ENCODE assay signal across 10 cellular contexts in the genomic region with DNA sequence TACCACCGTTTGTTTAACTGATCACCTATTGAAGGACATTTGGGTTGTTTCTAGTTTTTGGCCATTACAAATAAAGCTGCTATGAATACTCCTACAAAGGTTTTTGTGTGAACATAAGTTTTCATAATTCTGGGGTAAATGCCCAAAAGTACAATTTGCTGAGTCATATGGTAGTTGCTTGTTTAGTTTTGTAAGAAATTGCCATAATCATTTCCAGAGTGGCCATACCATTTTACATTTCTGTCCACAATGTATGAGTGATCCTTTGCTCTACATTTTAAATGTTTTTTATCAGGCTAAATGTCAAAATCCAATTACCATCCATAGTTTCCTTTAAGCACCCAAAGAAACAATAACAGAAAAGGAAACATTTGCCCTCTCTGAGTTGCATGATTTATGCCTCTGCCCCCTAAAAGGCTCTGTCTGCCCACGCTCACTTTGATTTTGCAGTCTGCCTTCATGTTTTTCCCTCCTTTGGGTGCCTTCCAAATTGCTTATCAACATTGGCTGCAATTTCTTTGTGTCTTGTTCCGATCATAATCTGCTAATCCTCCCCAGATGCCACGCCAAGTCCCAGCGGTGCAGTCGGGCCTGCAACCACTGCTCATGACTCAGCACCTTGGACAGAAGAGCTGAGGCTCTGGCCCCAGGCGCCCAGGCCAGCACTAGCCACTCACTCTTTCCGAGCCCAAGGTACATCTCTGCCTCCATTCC.
DNase-seq lines count a peak whose midpoint lies in the region; ATAC-seq and TF ChIP-seq lines count a peak whose summit lies in the region.
"Had no signal": no experiment of that assay in that cellular context is flagged by ENCODE, and none has a peak within 500 bp of the region (broad histone marks: within the 10 kb centered on the region; RNA-seq: fewer than 3 reads in every experiment).

No MANE protein-coding gene starts in this region.

- TF ChIP-seq CTCF in HEK293 (tag by site-specific recombination; IDR thresholded peaks at IDR 0.05) (no peak), tibial artery (IDR thresholded peaks at IDR 0.05) (no peak)

- POLR2A ChIA-PET in HEK293 (lab: Yijun Ruan, JAX), result no interaction called here

- intact Hi-C loops in tibial artery (cut with DNase I; ENCODE audit: low total_unique reads), result no loop called here

- no peak overlapping the region for H3K4me3 Mint-ChIP-seq in T-helper 2 cell treated with Interferon-gamma antibody and Interleukin-4, amounts not matched to agents 5 μg/mL and 100 μg/mL, for 36 hours
- H3K4me3 Mint-ChIP-seq: immature natural killer cell had no signal

- H3K9me3 Mint-ChIP-seq in T-helper 2 cell treated with Interferon-gamma antibody and Interleukin-4, amounts not matched to agents 5 μg/mL and 100 μg/mL, for 36 hours, result no peaks in the 10 kb centered on the region
- H3K9me3 Mint-ChIP-seq: immature natural killer cell had no signal

- H3K36me3 ChIP-seq in HEK293 (ENCODE audit: control insufficient read depth in 2 of 2, insufficient read depth in 1 of 2, low read length in 2 of 2) (no peaks in the 10 kb centered on the region), adipocyte (ENCODE audit: control insufficient read depth, insufficient read depth, low read length, severe bottlenecking) (no peaks in the 10 kb centered on the region), tibial artery (no peaks in the 10 kb centered on the region)

- peaks cover 7% of the 10 kb centered on the region for H3K4me1 ChIP-seq in HEK293 (ENCODE audit: control insufficient read depth, insufficient read depth, low read length)
- peaks cover 46% of the 10 kb centered on the region for H3K4me1 ChIP-seq in adipocyte (ENCODE audit: control insufficient read depth, insufficient read depth, low read length)
- H3K4me1 ChIP-seq in tibial artery, result peaks cover 0 to 15% (median 7%) of the 10 kb centered on the region in 4 donors

- peak overlapping the region; percentile 72 for H3K9ac ChIP-seq in adipocyte (ENCODE audit: low read length)

- H3K4me3 ChIP-seq in HEK293 (ENCODE audit: low read depth, low read length) (no peak overlapping the region), adipocyte (ENCODE audit: low read length) (no peak overlapping the region), tibial artery (no peak overlapping the region)

- H3K27me3 Mint-ChIP-seq in T-helper 2 cell treated with Interferon-gamma antibody and Interleukin-4, amounts not matched to agents 5 μg/mL and 100 μg/mL, for 36 hours (ENCODE audit: low read depth), result no peaks in the 10 kb centered on the region

- DNase-seq in adipocyte (ENCODE audit: low read depth) (peak; percentile 97), iris pigment epithelial cell (ENCODE audit: low read depth) (peak; percentile 93), tibial artery (peak; percentile 87 to 92), NCI-H146 treated with DMSO at 0.1 percent for 48 hours (lab: John Stamatoyannopoulos, UW; ENCODE audit: unreplicated experiment) (no peak)
- DNase-seq in T-helper 2 cell treated with Interferon-gamma antibody and Interleukin-4, amounts not matched to agents 5 μg/mL and 100 μg/mL, for 36 hours (ENCODE audit: low spot score), result no peak
- DNase-seq in activated naive CD4-positive, alpha-beta T cell treated with Interleukin-2 at 50 U/mL for 16 hours, result no peak
- DNase-seq: immature natural killer cell, NCI-H187 treated with DMSO at 0.1 percent for 48 hours had no signal

- 0 out of 2 replicates have a peak overlapping the region, but pooled peaks have one; percentile 22 for H3K27ac ChIP-seq in HEK293 (ENCODE audit: extremely low read depth, low read depth, low read length)
- H3K27ac ChIP-seq in tibial artery, result peak overlapping the region in 1 of 2 donors; percentile 22

- CTCF ChIA-PET in HEK293 (lab: Yijun Ruan, JAX), result interaction anchor here (0.6 kb wide), 2 partner anchors 9 to 177 kb away, joined by 3 to 4 read pairs; no protein-coding TSS in a partner anchor

- H3K27ac Mint-ChIP-seq in T-helper 2 cell treated with Interferon-gamma antibody and Interleukin-4, amounts not matched to agents 5 μg/mL and 100 μg/mL, for 36 hours, result no peak overlapping the region
- H3K27ac Mint-ChIP-seq: immature natural killer cell had no signal

- H3K9me3 ChIP-seq in HEK293 (ENCODE audit: control insufficient read depth, insufficient read depth, low read depth, low read length), result no peaks in the 10 kb centered on the region
- peaks cover 9% of the 10 kb centered on the region for H3K9me3 ChIP-seq in adipocyte (ENCODE audit: control insufficient read depth, low read length)
- no peaks in the 10 kb centered on the region for H3K9me3 ChIP-seq in tibial artery

- H3K27me3 ChIP-seq in adipocyte (replicated peaks; ENCODE audit: control insufficient read depth, insufficient read depth, low read length), result no peaks in the 10 kb centered on the region
- no peaks in the 10 kb centered on the region for H3K27me3 ChIP-seq in tibial artery

- H3K36me3 Mint-ChIP-seq in T-helper 2 cell treated with Interferon-gamma antibody and Interleukin-4, amounts not matched to agents 5 μg/mL and 100 μg/mL, for 36 hours (ENCODE audit: low read depth), result no peaks in the 10 kb centered on the region
- H3K36me3 Mint-ChIP-seq: immature natural killer cell had no signal

- no peaks in the 10 kb centered on the region for H3K4me1 Mint-ChIP-seq in T-helper 2 cell treated with Interferon-gamma antibody and Interleukin-4, amounts not matched to agents 5 μg/mL and 100 μg/mL, for 36 hours (ENCODE audit: low read depth)
- H3K4me1 Mint-ChIP-seq: immature natural killer cell had no signal

- ATAC-seq in GM21423 (IDR thresholded peaks at IDR 0.05; ENCODE audit: unreplicated experiment), result no peak

TF ChIP-seq in HEK293, 187 proteins besides CTCF, POLR2A, EP300 and RAD21 (continues in another document):
- no peak for TF ChIP-seq ZNF221 (tag by site-specific recombination; IDR thresholded peaks at IDR 0.05; ENCODE audit: borderline replicate concordance)
- no peak for TF ChIP-seq ZNF23 (tag by site-specific recombination; IDR thresholded peaks at IDR 0.05; ENCODE audit: borderline replicate concordance)
- TF ChIP-seq SETDB1 (IDR thresholded peaks at IDR 0.05; ENCODE audit: insufficient read length, low read length), result no peak
- no peak for TF ChIP-seq ZBTB20 (tag by site-specific recombination; IDR thresholded peaks at IDR 0.05)
- TF ChIP-seq, protein P1, sequence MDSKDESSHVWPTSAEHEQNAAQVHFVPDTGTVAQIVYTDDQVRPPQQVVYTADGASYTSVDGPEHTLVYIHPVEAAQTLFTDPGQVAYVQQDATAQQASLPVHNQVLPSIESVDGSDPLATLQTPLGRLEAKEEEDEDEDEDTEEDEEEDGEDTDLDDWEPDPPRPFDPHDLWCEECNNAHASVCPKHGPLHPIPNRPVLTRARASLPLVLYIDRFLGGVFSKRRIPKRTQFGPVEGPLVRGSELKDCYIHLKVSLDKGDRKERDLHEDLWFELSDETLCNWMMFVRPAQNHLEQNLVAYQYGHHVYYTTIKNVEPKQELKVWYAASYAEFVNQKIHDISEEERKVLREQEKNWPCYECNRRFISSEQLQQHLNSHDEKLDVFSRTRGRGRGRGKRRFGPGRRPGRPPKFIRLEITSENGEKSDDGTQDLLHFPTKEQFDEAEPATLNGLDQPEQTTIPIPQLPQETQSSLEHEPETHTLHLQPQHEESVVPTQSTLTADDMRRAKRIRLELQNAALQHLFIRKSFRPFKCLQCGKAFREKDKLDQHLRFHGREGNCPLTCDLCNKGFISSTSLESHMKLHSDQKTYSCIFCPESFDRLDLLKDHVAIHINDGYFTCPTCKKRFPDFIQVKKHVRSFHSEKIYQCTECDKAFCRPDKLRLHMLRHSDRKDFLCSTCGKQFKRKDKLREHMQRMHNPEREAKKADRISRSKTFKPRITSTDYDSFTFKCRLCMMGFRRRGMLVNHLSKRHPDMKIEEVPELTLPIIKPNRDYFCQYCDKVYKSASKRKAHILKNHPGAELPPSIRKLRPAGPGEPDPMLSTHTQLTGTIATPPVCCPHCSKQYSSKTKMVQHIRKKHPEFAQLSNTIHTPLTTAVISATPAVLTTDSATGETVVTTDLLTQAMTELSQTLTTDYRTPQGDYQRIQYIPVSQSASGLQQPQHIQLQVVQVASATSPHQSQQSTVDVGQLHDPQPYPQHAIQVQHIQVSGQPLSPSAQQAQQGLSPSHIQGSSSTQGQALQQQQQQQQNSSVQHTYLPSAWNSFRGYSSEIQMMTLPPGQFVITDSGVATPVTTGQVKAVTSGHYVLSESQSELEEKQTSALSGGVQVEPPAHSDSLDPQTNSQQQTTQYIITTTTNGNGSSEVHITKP (tag by site-specific recombination; IDR thresholded peaks at IDR 0.05), result peak; percentile 80
- no peak for TF ChIP-seq KLF10 (tag by site-specific recombination; IDR thresholded peaks at IDR 0.05)
- peak; percentile 92 for TF ChIP-seq ZNF843 (tag by site-specific recombination; IDR thresholded peaks at IDR 0.05)
- TF ChIP-seq ZNF530 (tag by site-specific recombination; IDR thresholded peaks at IDR 0.05; ENCODE audit: low read depth), result no peak
- no peak for TF ChIP-seq ZNF202 (tag by site-specific recombination; IDR thresholded peaks at IDR 0.05; ENCODE audit: borderline replicate concordance)
- TF ChIP-seq ZFP3 (tag by site-specific recombination; IDR thresholded peaks at IDR 0.05; ENCODE audit: low read depth), result no peak
- TF ChIP-seq, protein P2, sequence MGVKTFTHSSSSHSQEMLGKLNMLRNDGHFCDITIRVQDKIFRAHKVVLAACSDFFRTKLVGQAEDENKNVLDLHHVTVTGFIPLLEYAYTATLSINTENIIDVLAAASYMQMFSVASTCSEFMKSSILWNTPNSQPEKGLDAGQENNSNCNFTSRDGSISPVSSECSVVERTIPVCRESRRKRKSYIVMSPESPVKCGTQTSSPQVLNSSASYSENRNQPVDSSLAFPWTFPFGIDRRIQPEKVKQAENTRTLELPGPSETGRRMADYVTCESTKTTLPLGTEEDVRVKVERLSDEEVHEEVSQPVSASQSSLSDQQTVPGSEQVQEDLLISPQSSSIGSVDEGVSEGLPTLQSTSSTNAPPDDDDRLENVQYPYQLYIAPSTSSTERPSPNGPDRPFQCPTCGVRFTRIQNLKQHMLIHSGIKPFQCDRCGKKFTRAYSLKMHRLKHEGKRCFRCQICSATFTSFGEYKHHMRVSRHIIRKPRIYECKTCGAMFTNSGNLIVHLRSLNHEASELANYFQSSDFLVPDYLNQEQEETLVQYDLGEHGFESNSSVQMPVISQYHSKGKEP (tag by site-specific recombination; IDR thresholded peaks at IDR 0.05), result peak; percentile 50
- TF ChIP-seq ZBTB1 (tag by site-specific recombination; IDR thresholded peaks at IDR 0.05), result no peak
- peak; percentile 43; the same call in 1 of the 2 replicates for TF ChIP-seq ZNF10 (tag by site-specific recombination; IDR thresholded peaks at IDR 0.05)
- TF ChIP-seq BCL11A (tag by site-specific recombination; IDR thresholded peaks at IDR 0.05; ENCODE audit: low read depth), result no peak
- TF ChIP-seq ZNF155 (tag by site-specific recombination; IDR thresholded peaks at IDR 0.05), result no peak
- peak; percentile 66 for TF ChIP-seq EGR2 (tag by site-specific recombination; IDR thresholded peaks at IDR 0.05; ENCODE audit: low read depth)

Comparison
In these comparisons a context has a peak if more than half of its experiments do, and no peak if none do; other contexts are left out.
1. DNase-seq: peak in adipocyte (single experiment), iris pigment epithelial cell (single experiment) and tibial artery (2 of 2); none in T-helper 2 cell treated with Interferon-gamma antibody and Interleukin-4, amounts not matched to agents 5 μg/mL and 100 μg/mL, for 36 hours (single experiment), NCI-H146 treated with DMSO at 0.1 percent for 48 hours (single experiment) and activated naive CD4-positive, alpha-beta T cell treated with Interleukin-2 at 50 U/mL for 16 hours (single experiment).